8 cellular contexts compared by ENCODE assay signal in the genomic region with DNA sequence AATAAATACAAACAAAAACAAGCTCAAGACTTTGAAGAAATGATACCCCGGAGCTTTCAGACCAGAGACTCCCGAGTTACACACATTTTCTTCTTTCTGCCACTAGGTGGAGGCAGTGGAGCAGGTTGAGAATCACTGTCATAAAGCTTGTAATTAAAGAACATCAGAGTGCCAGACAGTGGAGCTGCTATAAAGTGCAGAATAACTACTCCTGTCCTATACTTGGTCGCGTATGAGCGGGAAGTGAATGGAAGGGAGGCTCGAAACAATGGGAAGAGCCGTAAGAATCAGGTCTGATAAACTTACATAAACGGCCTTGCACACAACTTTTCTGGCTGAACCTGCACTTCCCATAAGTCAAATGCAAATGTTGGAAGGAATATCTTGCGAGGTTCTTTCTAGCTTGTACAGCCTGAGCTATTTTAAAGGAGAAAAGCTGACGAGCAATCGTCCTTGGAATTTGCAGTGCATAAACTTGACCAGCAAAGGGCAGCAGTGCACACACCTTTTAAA.
DNase-seq lines count a peak whose midpoint lies in the region; ATAC-seq and TF ChIP-seq lines count a peak whose summit lies in the region.
"Had no signal": no experiment of that assay in that cellular context is flagged by ENCODE, and none has a peak within 500 bp of the region (broad histone marks: within the 10 kb centered on the region; RNA-seq: fewer than 3 reads in every experiment).

No MANE protein-coding gene starts in this region.

- no peak overlapping the region for H3K9ac ChIP-seq in rectal smooth muscle tissue (ENCODE audit: low read length)

- H3K4me3 ChIP-seq in HFF-Myc (replicated peaks; ENCODE audit: low read depth, low read length) = no peak overlapping the region
- H3K4me3 ChIP-seq in rectal smooth muscle tissue (ENCODE audit: low read length) = peak overlapping the region; percentile 32

- H3K4me1 ChIP-seq in rectal smooth muscle tissue (ENCODE audit: control insufficient read depth, insufficient read depth, low read length) = no peaks in the 10 kb centered on the region

- no peak overlapping the region for H3K27ac Mint-ChIP-seq in activated T-cell treated with anti-CD3 and anti-CD28 coated beads, Interleukin-2, amount 50 U/mL, for 72 hours
- H3K27ac Mint-ChIP-seq: activated naive CD4-positive, alpha-beta T cell treated with anti-CD3 and anti-CD28 coated beads, Interleukin-2, amount 50 U/mL, for 24 hours had no signal

- no peaks in the 10 kb centered on the region for H3K27me3 ChIP-seq in rectal smooth muscle tissue (ENCODE audit: control insufficient read depth, insufficient read depth, low read length)

- no peaks in the 10 kb centered on the region for H3K36me3 Mint-ChIP-seq in activated T-cell treated with anti-CD3 and anti-CD28 coated beads, Interleukin-2, amount 50 U/mL, for 72 hours (ENCODE audit: insufficient read depth in 2 of 2)
- H3K36me3 Mint-ChIP-seq: activated naive CD4-positive, alpha-beta T cell treated with anti-CD3 and anti-CD28 coated beads, Interleukin-2, amount 50 U/mL, for 24 hours had no signal

- peaks cover 4% of the 10 kb centered on the region for H3K4me1 Mint-ChIP-seq in activated T-cell treated with anti-CD3 and anti-CD28 coated beads, Interleukin-2, amount 50 U/mL, for 72 hours (ENCODE audit: low read depth)
- H3K4me1 Mint-ChIP-seq: activated naive CD4-positive, alpha-beta T cell treated with anti-CD3 and anti-CD28 coated beads, Interleukin-2, amount 50 U/mL, for 24 hours had no signal

- peak; percentile 74 for TF ChIP-seq CTCF in HFF-Myc (IDR thresholded peaks at IDR 0.05; ENCODE audit: low read depth, low read length, missing control alignments)

- intact Hi-C loops in Right ventricle myocardium superior (cut with DNase I) (loop anchor here (10.0 kb wide), 1 partner anchor 136 kb away; no protein-coding TSS in a partner anchor), posterior vena cava (cut with DNase I) (no loop called here)

- DNase-seq in EL = peak; percentile 46
- peak; percentile 35 for DNase-seq in HFF-Myc (ENCODE audit: extremely low read depth, low read depth)
- DNase-seq in NCI-H2196 treated with DMSO at 0.1 percent for 48 hours (lab: John Stamatoyannopoulos, UW; ENCODE audit: unreplicated experiment) = peak; percentile 2
- peak; percentile 25 to 34 for DNase-seq in activated T-cell treated with anti-CD3 and anti-CD28 coated beads, Interleukin-2, amount 50 U/mL, for 72 hours
- DNase-seq in Right ventricle myocardium superior = no peak
- no peak for DNase-seq in posterior vena cava (ENCODE audit: low spot score)

- peak; percentile 52 to 68 for ATAC-seq in activated T-cell treated with anti-CD3 and anti-CD28 coated beads, Interleukin-2, amount 50 U/mL, for 72 hours (replicated peaks in 1 of 2)
- peak; percentile 89 for ATAC-seq in Right ventricle myocardium superior (ENCODE audit: poor library complexity)

- H3K27me3 Mint-ChIP-seq in activated T-cell treated with anti-CD3 and anti-CD28 coated beads, Interleukin-2, amount 50 U/mL, for 72 hours (ENCODE audit: low read depth) = peaks cover 16% of the 10 kb centered on the region

- H3K27ac ChIP-seq in rectal smooth muscle tissue (ENCODE audit: low read depth, low read length) = no peak overlapping the region

- H3K9me3 Mint-ChIP-seq in activated T-cell treated with anti-CD3 and anti-CD28 coated beads, Interleukin-2, amount 50 U/mL, for 72 hours = no peaks in the 10 kb centered on the region
- H3K9me3 Mint-ChIP-seq: activated naive CD4-positive, alpha-beta T cell treated with anti-CD3 and anti-CD28 coated beads, Interleukin-2, amount 50 U/mL, for 24 hours had no signal

- H3K36me3 ChIP-seq in rectal smooth muscle tissue (ENCODE audit: control insufficient read depth, insufficient read depth, low read length) = no peaks in the 10 kb centered on the region

- H3K4me3 Mint-ChIP-seq in activated T-cell treated with anti-CD3 and anti-CD28 coated beads, Interleukin-2, amount 50 U/mL, for 72 hours = no peak overlapping the region
- H3K4me3 Mint-ChIP-seq: activated naive CD4-positive, alpha-beta T cell treated with anti-CD3 and anti-CD28 coated beads, Interleukin-2, amount 50 U/mL, for 24 hours had no signal

Comparison
In these comparisons a context has a peak if more than half of its experiments do, and no peak if none do; other contexts are left out.
1. DNase-seq: peak in EL (single experiment), HFF-Myc (single experiment), NCI-H2196 treated with DMSO at 0.1 percent for 48 hours (single experiment) and activated T-cell treated with anti-CD3 and anti-CD28 coated beads, Interleukin-2, amount 50 U/mL, for 72 hours (2 of 2); none in Right ventricle myocardium superior (single experiment) and posterior vena cava (single experiment).